Comparison of ENCODE assay signal across 13 cellular contexts in the genomic region with DNA sequence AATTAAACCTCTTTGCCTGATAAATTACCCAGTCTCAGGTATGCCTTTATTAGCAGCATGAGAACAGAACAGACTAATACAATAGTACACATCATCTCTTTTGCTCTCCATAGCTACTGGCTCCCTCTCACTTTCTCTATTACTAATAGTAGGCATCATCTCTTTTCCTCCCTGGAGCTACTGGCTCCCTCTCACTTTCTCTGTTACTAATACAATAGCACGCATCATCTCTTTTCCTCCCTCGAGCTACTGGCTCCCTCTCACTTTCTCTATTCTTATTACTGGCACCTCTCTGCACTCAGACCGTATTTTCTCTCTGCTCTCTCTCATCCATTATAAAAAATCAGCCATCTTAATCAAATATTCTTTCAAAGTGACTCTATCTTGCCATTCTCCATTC. TPM values are rescaled to one million over a fixed set of nuclear protein-coding genes. Genes with fewer than 3 reads are reported as not detected.
DNase-seq lines count a peak whose midpoint lies in the region; ATAC-seq, FAIRE-seq and TF ChIP-seq lines count a peak whose summit lies in the region.
"Had no signal": no experiment of that assay in that cellular context is flagged by ENCODE, and none has a peak within 500 bp of the region (broad histone marks: within the 10 kb centered on the region; RNA-seq: fewer than 3 reads in every experiment).

No MANE protein-coding gene starts in this region.

- peaks cover 64% of the 10 kb centered on the region for H3K79me2 ChIP-seq in HepG2 (ENCODE audit: insufficient read depth, low read length)

- FAIRE-seq in bronchial epithelial cell (lab: Jason Lieb, UNC) (no peak), HepG2 (lab: Jason Lieb, UNC) (no peak)
- FAIRE-seq: K562, keratinocyte had no signal

- TF ChIP-seq CTCF in bronchial epithelial cell (IDR thresholded peaks at IDR 0.05; ENCODE audit: insufficient read depth, low read length, severe bottlenecking), result no peak
- TF ChIP-seq CTCF in omental fat pad (IDR thresholded peaks at IDR 0.05), result no peak
- no peak for TF ChIP-seq CTCF in HepG2 (CRISPR knock-in tag; IDR thresholded peaks at IDR 0.05)

- no peaks in the 10 kb centered on the region for H3K27me3 ChIP-seq in bronchial epithelial cell (ENCODE audit: control insufficient read depth, insufficient read depth, low read length)
- H3K27me3 ChIP-seq in HepG2 (ENCODE audit: control insufficient read depth in 1 of 2, insufficient read depth in 2 of 2, low read length in 2 of 2), result no peaks in the 10 kb centered on the region
- H3K27me3 ChIP-seq: ovary had no signal

- intact Hi-C loops in HepG2 (cut with micrococcal nuclease; ENCODE audit: unreplicated experiment), result no loop called here

- no peaks in the 10 kb centered on the region for H3K9me3 ChIP-seq in HepG2 (ENCODE audit: low read length)
- H3K9me3 ChIP-seq: ovary had no signal

- peaks cover 5% of the 10 kb centered on the region; the same call in 1 of the 2 replicates for H4K20me1 ChIP-seq in HepG2 (ENCODE audit: insufficient read depth, low read length)

- peaks cover 9% of the 10 kb centered on the region for H3K4me1 ChIP-seq in HepG2 (ENCODE audit: insufficient read depth, low read length)

- CTCF ChIA-PET in HepG2 (lab: Yijun Ruan, JAX; ENCODE audit: low intra/inter-chr PET ratio, low total read pairs), result no interaction called here

- 96% methylated on average over 3 of the region's 3 CpGs for WGBS in HepG2 (ENCODE audit: low lambda C conversion rate)

- POLR2A ChIA-PET in HepG2 (lab: Yijun Ruan, JAX), result no interaction called here

- BruUV-seq in HepG2 (replicated peaks; lab: Mats Ljungman, UMichigan), result no TSS peak

- ATAC-seq in GM18508 (IDR thresholded peaks at IDR 0.05; ENCODE audit: insufficient read depth, unreplicated experiment), result peak; percentile 39
- ATAC-seq in GM21390 (IDR thresholded peaks at IDR 0.05; ENCODE audit: unreplicated experiment), result peak; percentile 59
- peak; percentile 51 for ATAC-seq in HG03175 (IDR thresholded peaks at IDR 0.05; ENCODE audit: unreplicated experiment)
- ATAC-seq in omental fat pad (ENCODE audit: low FRiP score), result no peak
- no peak for ATAC-seq in HepG2
- ATAC-seq: K562 had no signal

- DNase-seq in bronchial epithelial cell (ENCODE audit: low read depth), result peak; percentile 51
- no peak for DNase-seq in hippocampal formation (lab: John Stamatoyannopoulos, UW)
- DNase-seq in omental fat pad (ENCODE audit: low spot score), result no peak
- DNase-seq in NCI-H774 (lab: John Stamatoyannopoulos, UW), result no peak
- no peak for DNase-seq in HepG2 (ENCODE audit: low spot score)
- DNase-seq: NCI-H524, ovary had no signal

- H3K4me3 ChIP-seq in bronchial epithelial cell (ENCODE audit: low read depth, low read length), result no peak overlapping the region
- no peak overlapping the region for H3K4me3 ChIP-seq in HepG2 (replicated peaks in 1 of 3; ENCODE audit: insufficient read depth in 1 of 3, low read depth in 2 of 3, low read length in 3 of 3)
- H3K4me3 ChIP-seq: K562, ovary had no signal

- in situ Hi-C loops in HepG2 (cut with HindIII; ENCODE audit: extremely low pct_ligation_motif_present, low pct_unique_long_range_greater_than_20kb), result no loop called here

- no peak for TF ChIP-seq RAD21 in HepG2 (CRISPR knock-in tag; IDR thresholded peaks at IDR 0.05)

- H3K36me3 ChIP-seq in bronchial epithelial cell (ENCODE audit: control insufficient read depth, insufficient read depth, low read length), result no peaks in the 10 kb centered on the region
- H3K36me3 ChIP-seq in HepG2 (replicated peaks in 1 of 2; ENCODE audit: control insufficient read depth in 1 of 2, insufficient read depth in 2 of 2, low read length in 2 of 2), result peaks cover 0 to 8% of the 10 kb centered on the region in 2 experiments; a peak in 1 of 5 replicates
- H3K36me3 ChIP-seq: ovary had no signal

- no peak overlapping the region for H3K9ac ChIP-seq in HepG2 (ENCODE audit: insufficient read depth, low read depth, low read length)

- no peak overlapping the region for H3K27ac ChIP-seq in HepG2 (ENCODE audit: extremely low read length, insufficient read depth, low read length)
- H3K27ac ChIP-seq: epithelial cell of prostate, ovary had no signal

- TF ChIP-seq POLR2A in HepG2 (IDR thresholded peaks at IDR 0.05; ENCODE audit: insufficient read depth in 1 of 2, low read depth in 2 of 2, low read length in 2 of 2), result no peak

- TF ChIP-seq EP300 in HepG2 (IDR thresholded peaks at IDR 0.05; ENCODE audit: low read depth in 2 of 2, low read length in 2 of 2) (no peak), HepG2 (CRISPR knock-in tag; IDR thresholded peaks at IDR 0.05; ENCODE audit: borderline replicate concordance) (no peak)

- no peak overlapping the region for H3K4me2 ChIP-seq in HepG2 (ENCODE audit: low read depth, low read length)

- H2AFZ ChIP-seq in HepG2 (ENCODE audit: low read length), result no peak overlapping the region

TF ChIP-seq in HepG2, 621 proteins besides CTCF, POLR2A, EP300 and RAD21 (continues in another document):
- TF ChIP-seq MEIS2 (CRISPR knock-in tag; IDR thresholded peaks at IDR 0.05), result no peak
- TF ChIP-seq ZNF230 (CRISPR knock-in tag; IDR thresholded peaks at IDR 0.05), result no peak
- TF ChIP-seq, protein P1, sequence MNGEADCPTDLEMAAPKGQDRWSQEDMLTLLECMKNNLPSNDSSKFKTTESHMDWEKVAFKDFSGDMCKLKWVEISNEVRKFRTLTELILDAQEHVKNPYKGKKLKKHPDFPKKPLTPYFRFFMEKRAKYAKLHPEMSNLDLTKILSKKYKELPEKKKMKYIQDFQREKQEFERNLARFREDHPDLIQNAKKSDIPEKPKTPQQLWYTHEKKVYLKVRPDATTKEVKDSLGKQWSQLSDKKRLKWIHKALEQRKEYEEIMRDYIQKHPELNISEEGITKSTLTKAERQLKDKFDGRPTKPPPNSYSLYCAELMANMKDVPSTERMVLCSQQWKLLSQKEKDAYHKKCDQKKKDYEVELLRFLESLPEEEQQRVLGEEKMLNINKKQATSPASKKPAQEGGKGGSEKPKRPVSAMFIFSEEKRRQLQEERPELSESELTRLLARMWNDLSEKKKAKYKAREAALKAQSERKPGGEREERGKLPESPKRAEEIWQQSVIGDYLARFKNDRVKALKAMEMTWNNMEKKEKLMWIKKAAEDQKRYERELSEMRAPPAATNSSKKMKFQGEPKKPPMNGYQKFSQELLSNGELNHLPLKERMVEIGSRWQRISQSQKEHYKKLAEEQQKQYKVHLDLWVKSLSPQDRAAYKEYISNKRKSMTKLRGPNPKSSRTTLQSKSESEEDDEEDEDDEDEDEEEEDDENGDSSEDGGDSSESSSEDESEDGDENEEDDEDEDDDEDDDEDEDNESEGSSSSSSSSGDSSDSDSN (CRISPR knock-in tag; IDR thresholded peaks at IDR 0.05), result no peak
- TF ChIP-seq, protein P2, sequence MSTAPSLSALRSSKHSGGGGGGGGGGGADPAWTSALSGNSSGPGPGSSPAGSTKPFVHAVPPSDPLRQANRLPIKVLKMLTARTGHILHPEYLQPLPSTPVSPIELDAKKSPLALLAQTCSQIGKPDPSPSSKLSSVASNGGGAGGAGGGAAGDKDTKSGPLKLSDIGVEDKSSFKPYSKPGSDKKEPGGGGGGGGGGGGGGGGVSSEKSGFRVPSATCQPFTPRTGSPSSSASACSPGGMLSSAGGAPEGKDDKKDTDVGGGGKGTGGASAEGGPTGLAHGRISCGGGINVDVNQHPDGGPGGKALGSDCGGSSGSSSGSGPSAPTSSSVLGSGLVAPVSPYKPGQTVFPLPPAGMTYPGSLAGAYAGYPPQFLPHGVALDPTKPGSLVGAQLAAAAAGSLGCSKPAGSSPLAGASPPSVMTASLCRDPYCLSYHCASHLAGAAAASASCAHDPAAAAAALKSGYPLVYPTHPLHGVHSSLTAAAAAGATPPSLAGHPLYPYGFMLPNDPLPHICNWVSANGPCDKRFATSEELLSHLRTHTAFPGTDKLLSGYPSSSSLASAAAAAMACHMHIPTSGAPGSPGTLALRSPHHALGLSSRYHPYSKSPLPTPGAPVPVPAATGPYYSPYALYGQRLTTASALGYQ (CRISPR knock-in tag; IDR thresholded peaks at IDR 0.05), result no peak
- no peak for TF ChIP-seq IKZF4 (CRISPR knock-in tag; IDR thresholded peaks at IDR 0.05; ENCODE audit: borderline replicate concordance, low read depth, not compliant biosample characterization)
- no peak for TF ChIP-seq SCMH1 (CRISPR knock-in tag; IDR thresholded peaks at IDR 0.05; ENCODE audit: borderline replicate concordance)
- TF ChIP-seq KLF13 (CRISPR knock-in tag; IDR thresholded peaks at IDR 0.05), result no peak
- no peak for TF ChIP-seq ZNF451 (CRISPR knock-in tag; IDR thresholded peaks at IDR 0.05)

RNA-seq across cellular contexts. Expression of a gene that starts 37.1 kb away (rescaled TPM):
- total RNA-seq in bronchial epithelial cell, result 14.6 and 16.6 TPM in 2 replicates
- total RNA-seq in omental fat pad, result 10 to 100 TPM; 24.2 to 51.1 (median 24.7) TPM
- total RNA-seq in HepG2 (2016; rRNA removed; fragmentation: Illumina TruSeq; extraction: Trizol), result 84.9 and 112 TPM in 2 replicates
- total RNA-seq in HepG2 (2016; cell fraction: cytosol; rRNA removed; fragmentation: Illumina TruSeq; extraction: Trizol; ENCODE audit: low read depth), result 42.8 and 48.3 TPM in 2 replicates
- 87.2 and 111 TPM in 2 replicates for total RNA-seq in HepG2 (2016; cell fraction: insoluble cytoplasmic fraction; rRNA removed; fragmentation: Illumina TruSeq; extraction: Trizol)
- total RNA-seq in HepG2 (2016; cell fraction: membrane; rRNA removed; fragmentation: Illumina TruSeq; extraction: Trizol), result 55.1 and 60.6 TPM in 2 replicates
- total RNA-seq in HepG2 (2016; cell fraction: nucleus; rRNA removed; fragmentation: Illumina TruSeq; extraction: Trizol), result 73.7 and 78.0 TPM in 2 replicates
- polyA plus RNA-seq in HepG2 (2011; rRNA removed), result 32.7 and 36.2 TPM in 2 replicates
- 18.3 and 29.4 TPM in 2 replicates for polyA plus RNA-seq in HepG2 (2011; cell fraction: cytosol; rRNA removed)
- polyA plus RNA-seq in HepG2 (2011; cell fraction: nucleus; rRNA removed), result 32.1 and 35.6 TPM in 2 replicates
- polyA plus RNA-seq in HepG2 (2012), result 40.3 and 51.0 TPM in 2 replicates
- polyA plus RNA-seq in HepG2 (2016; cell fraction: cytosol; fragmentation: Illumina TruSeq; extraction: Trizol; ENCODE audit: low read depth), result 14.6 and 15.8 TPM in 2 replicates
- polyA plus RNA-seq in HepG2 (2016; cell fraction: insoluble cytoplasmic fraction; fragmentation: Illumina TruSeq; extraction: Trizol; ENCODE audit: low read depth), result 94.2 and 94.4 TPM in 2 replicates
- 28.0 and 33.7 TPM in 2 replicates for polyA plus RNA-seq in HepG2 (2016; cell fraction: membrane; fragmentation: Illumina TruSeq; extraction: Trizol; ENCODE audit: low read depth)
- polyA plus RNA-seq in HepG2 (2016; cell fraction: nucleus; fragmentation: Illumina TruSeq; extraction: Trizol; ENCODE audit: insufficient read depth, low read depth), result 68.9 and 70.7 TPM in 2 replicates
- 25.8 and 44.3 TPM in 2 replicates for polyA minus RNA-seq in HepG2 (2011; rRNA and poly(A)+ RNA removed; ENCODE audit: low replicate concordance)
- 36.7 and 39.4 TPM in 2 replicates for polyA minus RNA-seq in HepG2 (2011; cell fraction: cytosol; rRNA and poly(A)+ RNA removed)
- 71.4 and 83.4 TPM in 2 replicates for polyA minus RNA-seq in HepG2 (2011; cell fraction: nucleus; rRNA and poly(A)+ RNA removed)

Comparison
In these comparisons a context has a peak if more than half of its experiments do, and no peak if none do; other contexts are left out.
1. ATAC-seq: peak in GM18508 (single experiment), GM21390 (single experiment) and HG03175 (single experiment); none in omental fat pad (single experiment) and HepG2 (single experiment).